In genomic region chr19:35433448-35433847, GRCh38 we compare ENCODE assay signal across 21 cellular contexts. TPM values are rescaled to one million over a fixed set of nuclear protein-coding genes. Genes with fewer than 3 reads are reported as not detected.
"Had no signal": no experiment of that assay in that cellular context is flagged by ENCODE, and none has a peak within 500 bp of the region (broad histone marks: within the 10 kb centered on the region; RNA-seq: fewer than 3 reads in every experiment).

No MANE protein-coding gene starts in this region.

- H3K4me1 Mint-ChIP-seq: neural crest cell had no signal

- FAIRE-seq: colon, endothelial cell of umbilical vein had no signal

- H3K27ac Mint-ChIP-seq: activated CD8-positive, alpha-beta T cell treated with anti-CD3 and anti-CD28 coated beads for 36 hours; activated naive CD4-positive, alpha-beta T cell treated with anti-CD3 and anti-CD28 coated beads, Interleukin-2, amount 50 U/mL, for 72 hours; stimulated activated effector memory CD8-positive, alpha-beta T cell treated with anti-CD3 and anti-CD28 coated beads, Interleukin-12 subunit alpha, Interleukin-12 subunit beta, amount 100 ng/mL, for 72 hours had no signal

- H3K36me3 Mint-ChIP-seq: stimulated activated effector memory CD8-positive, alpha-beta T cell treated with anti-CD3 and anti-CD28 coated beads, Interleukin-12 subunit alpha, Interleukin-12 subunit beta, amount 100 ng/mL, for 72 hours had no signal

- H3K36me3 ChIP-seq: esophagus squamous epithelium, ovary, sigmoid colon, thyroid gland, vagina had no signal

- H3K4me3 Mint-ChIP-seq: activated CD8-positive, alpha-beta T cell treated with anti-CD3 and anti-CD28 coated beads for 36 hours; activated T-cell treated with anti-CD3 and anti-CD28 coated beads, Interleukin-2, amount 50 U/mL, for 4 hours; neural crest cell; stimulated activated effector memory CD8-positive, alpha-beta T cell treated with anti-CD3 and anti-CD28 coated beads, Interleukin-12 subunit alpha, Interleukin-12 subunit beta, amount 100 ng/mL, for 72 hours had no signal

- H3K27me3 ChIP-seq: ovary, thyroid gland, vagina had no signal

- H3K4me3 ChIP-seq: ovary, sigmoid colon, thyroid gland, vagina had no signal

- DNase-seq: activated CD4-positive, alpha-beta T cell treated with anti-CD3 and anti-CD28 coated beads for 4 hours; activated CD8-positive, alpha-beta T cell treated with anti-CD3 and anti-CD28 coated beads for 36 hours; activated effector memory CD4-positive, alpha-beta T cell treated with anti-CD3 and anti-CD28 coated beads, Interleukin-2, amount 50 U/mL, for 16 hours; activated T-cell treated with anti-CD3 and anti-CD28 coated beads, Interleukin-2, amount 50 U/mL, for 4 hours; amniotic stem cell; effector CD8-positive, alpha-beta T cell; esophagus squamous epithelium; glutamatergic neuron; kidney glomerular epithelial cell; ovary; sigmoid colon; stimulated activated CD4-positive, alpha-beta T cell treated with anti-CD3 and anti-CD28 coated beads, Interleukin-1b, Interleukin-23, amount 100 ng/mL, for 48 hours; T-helper 1 cell; thyroid gland had no signal

- H3K9me3 ChIP-seq: esophagus squamous epithelium, ovary, thyroid gland, vagina had no signal

- H3K27ac ChIP-seq: ovary, sigmoid colon, vagina had no signal

- H3K9me3 Mint-ChIP-seq: neural crest cell had no signal

RNA-seq across cellular contexts. Expression of gene FFAR2, which starts 14.6 kb away (rescaled TPM):
- total RNA-seq: activated CD8-positive, alpha-beta T cell treated with anti-CD3 and anti-CD28 coated beads for 36 hours; activated naive CD4-positive, alpha-beta T cell treated with anti-CD3 and anti-CD28 coated beads, Interleukin-2, amount 50 U/mL, for 72 hours; activated T-cell treated with anti-CD3 and anti-CD28 coated beads, Interleukin-2, amount 50 U/mL, for 4 hours; endothelial cell of umbilical vein; neural crest cell; vagina had no signal

RNA-seq across cellular contexts. Expression of gene KRTDAP, which starts 56.8 kb away (rescaled TPM):
- total RNA-seq: activated CD8-positive, alpha-beta T cell treated with anti-CD3 and anti-CD28 coated beads for 36 hours; activated naive CD4-positive, alpha-beta T cell treated with anti-CD3 and anti-CD28 coated beads, Interleukin-2, amount 50 U/mL, for 72 hours; activated T-cell treated with anti-CD3 and anti-CD28 coated beads, Interleukin-2, amount 50 U/mL, for 4 hours; cardiac septum; endothelial cell of umbilical vein; neural crest cell; sigmoid colon had no signal
